ENCODE assay signal across 8 cellular contexts in the genomic region with DNA sequence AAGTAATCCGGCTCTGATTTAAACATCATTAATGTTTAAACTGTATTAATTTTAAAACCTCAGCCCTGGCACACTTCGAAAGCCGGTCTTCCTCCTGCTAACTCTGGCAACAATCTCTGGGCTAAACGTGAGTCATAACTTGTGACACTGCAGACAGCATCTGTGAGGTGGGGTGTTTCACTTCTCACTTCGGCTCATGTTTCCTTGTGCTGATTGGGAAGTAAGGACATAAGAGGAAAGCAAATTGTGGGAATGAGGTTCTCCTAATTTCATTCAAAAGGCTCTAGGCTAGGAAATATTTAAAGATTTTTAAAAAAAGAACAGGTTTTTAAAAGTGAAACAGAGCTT.
A peak's percentile ranks its signal among the peaks of the same experiment; 100 is the strongest.
DNase-seq lines count a peak whose midpoint lies in the region; ATAC-seq, FAIRE-seq and TF ChIP-seq lines count a peak whose summit lies in the region.

No MANE protein-coding gene starts in this region.

- H3K79me2 ChIP-seq in Karpas-422 (ENCODE audit: low read length), result no peaks in the 10 kb centered on the region

- H3K36me3 ChIP-seq in HEK293 (ENCODE audit: control insufficient read depth in 2 of 2, insufficient read depth in 1 of 2, low read length in 2 of 2) (no peaks in the 10 kb centered on the region), SJCRH30 (no peaks in the 10 kb centered on the region), Karpas-422 (ENCODE audit: insufficient read depth, low read length) (no peaks in the 10 kb centered on the region)

- no peak for ATAC-seq in HG03159 (IDR thresholded peaks at IDR 0.05; ENCODE audit: unreplicated experiment)

- no peaks in the 10 kb centered on the region for H3K27me3 ChIP-seq in SJCRH30
- no peaks in the 10 kb centered on the region; the same call in 1 of the 2 replicates for H3K27me3 ChIP-seq in Karpas-422 (ENCODE audit: low read length)

- CTCF ChIA-PET in HEK293 (lab: Yijun Ruan, JAX), result interaction anchor here (0.6 kb wide), 1 partner anchor 8 kb away, joined by 3 read pairs; no protein-coding TSS in a partner anchor

- H3K4me2 ChIP-seq in Karpas-422 (ENCODE audit: low read depth, low read length, poor library complexity, severe bottlenecking), result no peak overlapping the region

- H3K27ac ChIP-seq in HEK293 (ENCODE audit: extremely low read depth, low read depth, low read length), result no peak overlapping the region
- peak overlapping the region; percentile 80 for H3K27ac ChIP-seq in SJCRH30
- no peak overlapping the region for H3K27ac ChIP-seq in Karpas-422 (ENCODE audit: low read length)

- TF ChIP-seq CTCF in HEK293 (tag by site-specific recombination; IDR thresholded peaks at IDR 0.05), result no peak

- H2AFZ ChIP-seq in Karpas-422 (ENCODE audit: low read length), result no peak overlapping the region

- peak; percentile 65 for DNase-seq in AG08396 (ENCODE audit: low spot score)
- peak; percentile 62 to 77 for DNase-seq in SJCRH30
- DNase-seq in iPS-NIHi11 (ENCODE audit: low spot score), result peak; percentile 35
- peak; percentile 74 for DNase-seq in urothelium cell line (ENCODE audit: low spot score)
- DNase-seq in Karpas-422, result no peak
- DNase-seq in NCI-H2227 (lab: John Stamatoyannopoulos, UW; ENCODE audit: unreplicated experiment), result no peak

- H3K4me1 ChIP-seq in HEK293 (ENCODE audit: control insufficient read depth, insufficient read depth, low read length) (peaks cover 7% of the 10 kb centered on the region), SJCRH30 (peaks cover 14% of the 10 kb centered on the region), Karpas-422 (ENCODE audit: low read length) (no peaks in the 10 kb centered on the region)

- FAIRE-seq in urothelium cell line (lab: Jason Lieb, UNC), result peak; percentile 56

- no peaks in the 10 kb centered on the region for H3K9me2 ChIP-seq in Karpas-422 (replicated peaks; ENCODE audit: insufficient read depth, low read length)

- H4K20me1 ChIP-seq in Karpas-422 (ENCODE audit: insufficient read depth, low read depth, low read length), result no peaks in the 10 kb centered on the region

- H3K9ac ChIP-seq in Karpas-422 (ENCODE audit: low read length), result no peak overlapping the region

- H3K4me3 ChIP-seq in HEK293 (ENCODE audit: low read depth, low read length) (no peak overlapping the region), SJCRH30 (peak overlapping the region; percentile 3; the same call in 1 of the 2 replicates), Karpas-422 (ENCODE audit: low read length) (no peak overlapping the region)

- H3K9me3 ChIP-seq in HEK293 (ENCODE audit: control insufficient read depth, insufficient read depth, low read depth, low read length) (no peaks in the 10 kb centered on the region), SJCRH30 (replicated peaks) (no peaks in the 10 kb centered on the region), Karpas-422 (ENCODE audit: low read length) (no peaks in the 10 kb centered on the region)

- POLR2A ChIA-PET in HEK293 (lab: Yijun Ruan, JAX), result interaction anchor here (0.6 kb wide), 1 partner anchor 133 kb away, joined by 3 read pairs; no protein-coding TSS in a partner anchor

TF ChIP-seq in HEK293, 187 proteins besides CTCF, POLR2A, EP300 and RAD21:
- TF ChIP-seq, protein P1, sequence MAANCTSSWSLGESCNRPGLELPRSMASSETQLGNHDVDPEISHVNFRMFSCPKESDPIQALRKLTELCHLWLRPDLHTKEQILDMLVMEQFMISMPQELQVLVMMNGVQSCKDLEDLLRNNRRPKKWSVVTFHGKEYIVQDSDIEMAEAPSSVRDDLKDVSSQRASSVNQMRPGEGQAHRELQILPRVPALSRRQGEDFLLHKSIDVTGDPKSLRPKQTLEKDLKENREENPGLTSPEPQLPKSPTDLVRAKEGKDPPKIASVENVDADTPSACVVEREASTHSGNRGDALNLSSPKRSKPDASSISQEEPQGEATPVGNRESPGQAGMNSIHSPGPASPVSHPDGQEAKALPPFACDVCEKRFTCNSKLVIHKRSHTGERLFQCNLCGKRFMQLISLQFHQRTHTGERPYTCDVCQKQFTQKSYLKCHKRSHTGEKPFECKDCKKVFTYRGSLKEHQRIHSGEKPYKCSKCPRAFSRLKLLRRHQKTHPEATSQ (tag by site-specific recombination; IDR thresholded peaks at IDR 0.05), result no peak
- TF ChIP-seq ZNF335 (tag by site-specific recombination; conservative IDR thresholded peaks at IDR 0.05) (no peak), ZNF776 (tag by site-specific recombination; IDR thresholded peaks at IDR 0.05; ENCODE audit: borderline replicate concordance) (no peak), KLF9 (tag by site-specific recombination; IDR thresholded peaks at IDR 0.05; ENCODE audit: low read depth) (no peak), ZNF623 (tag by site-specific recombination; IDR thresholded peaks at IDR 0.05) (no peak), PRDM1 (tag by site-specific recombination; IDR thresholded peaks at IDR 0.05) (peak; percentile 81), ZNF660 (tag by site-specific recombination; IDR thresholded peaks at IDR 0.05) (0 out of 2 replicates have a peak, but pooled peaks have one; percentile 23), ZNF426 (tag by site-specific recombination; IDR thresholded peaks at IDR 0.05) (no peak), ZNF600 (tag by site-specific recombination; IDR thresholded peaks at IDR 0.05) (0 out of 2 replicates have a peak, but pooled peaks have one; percentile 18), ZNF701 (tag by site-specific recombination; IDR thresholded peaks at IDR 0.05) (no peak), MZF1 (tag by site-specific recombination; IDR thresholded peaks at IDR 0.05; ENCODE audit: borderline replicate concordance) (no peak), ZNF157 (tag by site-specific recombination; IDR thresholded peaks at IDR 0.05) (no peak), ZEB2 (tag by site-specific recombination; IDR thresholded peaks at IDR 0.05) (no peak), GLI2 (tag by site-specific recombination; IDR thresholded peaks at IDR 0.05; ENCODE audit: borderline replicate concordance, low read depth) (no peak)
- TF ChIP-seq, protein P2, sequence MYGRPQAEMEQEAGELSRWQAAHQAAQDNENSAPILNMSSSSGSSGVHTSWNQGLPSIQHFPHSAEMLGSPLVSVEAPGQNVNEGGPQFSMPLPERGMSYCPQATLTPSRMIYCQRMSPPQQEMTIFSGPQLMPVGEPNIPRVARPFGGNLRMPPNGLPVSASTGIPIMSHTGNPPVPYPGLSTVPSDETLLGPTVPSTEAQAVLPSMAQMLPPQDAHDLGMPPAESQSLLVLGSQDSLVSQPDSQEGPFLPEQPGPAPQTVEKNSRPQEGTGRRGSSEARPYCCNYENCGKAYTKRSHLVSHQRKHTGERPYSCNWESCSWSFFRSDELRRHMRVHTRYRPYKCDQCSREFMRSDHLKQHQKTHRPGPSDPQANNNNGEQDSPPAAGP (tag by site-specific recombination; IDR thresholded peaks at IDR 0.05), result no peak
- TF ChIP-seq, protein P3, sequence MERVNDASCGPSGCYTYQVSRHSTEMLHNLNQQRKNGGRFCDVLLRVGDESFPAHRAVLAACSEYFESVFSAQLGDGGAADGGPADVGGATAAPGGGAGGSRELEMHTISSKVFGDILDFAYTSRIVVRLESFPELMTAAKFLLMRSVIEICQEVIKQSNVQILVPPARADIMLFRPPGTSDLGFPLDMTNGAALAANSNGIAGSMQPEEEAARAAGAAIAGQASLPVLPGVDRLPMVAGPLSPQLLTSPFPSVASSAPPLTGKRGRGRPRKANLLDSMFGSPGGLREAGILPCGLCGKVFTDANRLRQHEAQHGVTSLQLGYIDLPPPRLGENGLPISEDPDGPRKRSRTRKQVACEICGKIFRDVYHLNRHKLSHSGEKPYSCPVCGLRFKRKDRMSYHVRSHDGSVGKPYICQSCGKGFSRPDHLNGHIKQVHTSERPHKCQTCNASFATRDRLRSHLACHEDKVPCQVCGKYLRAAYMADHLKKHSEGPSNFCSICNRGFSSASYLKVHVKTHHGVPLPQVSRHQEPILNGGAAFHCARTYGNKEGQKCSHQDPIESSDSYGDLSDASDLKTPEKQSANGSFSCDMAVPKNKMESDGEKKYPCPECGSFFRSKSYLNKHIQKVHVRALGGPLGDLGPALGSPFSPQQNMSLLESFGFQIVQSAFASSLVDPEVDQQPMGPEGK (tag by site-specific recombination; IDR thresholded peaks at IDR 0.05), result peak; percentile 43; the same call in 1 of the 2 replicates
- TF ChIP-seq, protein P4, sequence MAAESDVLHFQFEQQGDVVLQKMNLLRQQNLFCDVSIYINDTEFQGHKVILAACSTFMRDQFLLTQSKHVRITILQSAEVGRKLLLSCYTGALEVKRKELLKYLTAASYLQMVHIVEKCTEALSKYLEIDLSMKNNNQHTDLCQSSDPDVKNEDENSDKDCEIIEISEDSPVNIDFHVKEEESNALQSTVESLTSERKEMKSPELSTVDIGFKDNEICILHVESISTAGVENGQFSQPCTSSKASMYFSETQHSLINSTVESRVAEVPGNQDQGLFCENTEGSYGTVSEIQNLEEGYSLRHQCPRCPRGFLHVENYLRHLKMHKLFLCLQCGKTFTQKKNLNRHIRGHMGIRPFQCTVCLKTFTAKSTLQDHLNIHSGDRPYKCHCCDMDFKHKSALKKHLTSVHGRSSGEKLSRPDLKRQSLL (tag by site-specific recombination; IDR thresholded peaks at IDR 0.05), result no peak
- TF ChIP-seq, protein P5, sequence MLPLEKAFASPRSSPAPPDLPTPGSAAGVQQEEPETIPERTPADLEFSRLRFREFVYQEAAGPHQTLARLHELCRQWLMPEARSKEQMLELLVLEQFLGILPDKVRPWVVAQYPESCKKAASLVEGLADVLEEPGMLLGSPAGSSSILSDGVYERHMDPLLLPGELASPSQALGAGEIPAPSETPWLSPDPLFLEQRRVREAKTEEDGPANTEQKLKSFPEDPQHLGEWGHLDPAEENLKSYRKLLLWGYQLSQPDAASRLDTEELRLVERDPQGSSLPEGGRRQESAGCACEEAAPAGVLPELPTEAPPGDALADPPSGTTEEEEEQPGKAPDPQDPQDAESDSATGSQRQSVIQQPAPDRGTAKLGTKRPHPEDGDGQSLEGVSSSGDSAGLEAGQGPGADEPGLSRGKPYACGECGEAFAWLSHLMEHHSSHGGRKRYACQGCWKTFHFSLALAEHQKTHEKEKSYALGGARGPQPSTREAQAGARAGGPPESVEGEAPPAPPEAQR (tag by site-specific recombination; IDR thresholded peaks at IDR 0.05), result no peak

Comparison
In these comparisons a context has a peak if more than half of its experiments do, and no peak if none do; other contexts are left out.
1. DNase-seq: peak in AG08396 (single experiment), SJCRH30 (2 of 2), iPS-NIHi11 (single experiment) and urothelium cell line (single experiment); none in Karpas-422 (single experiment) and NCI-H2227 (single experiment).